ENCODE assay signal across 1 cellular context in the genomic region with DNA sequence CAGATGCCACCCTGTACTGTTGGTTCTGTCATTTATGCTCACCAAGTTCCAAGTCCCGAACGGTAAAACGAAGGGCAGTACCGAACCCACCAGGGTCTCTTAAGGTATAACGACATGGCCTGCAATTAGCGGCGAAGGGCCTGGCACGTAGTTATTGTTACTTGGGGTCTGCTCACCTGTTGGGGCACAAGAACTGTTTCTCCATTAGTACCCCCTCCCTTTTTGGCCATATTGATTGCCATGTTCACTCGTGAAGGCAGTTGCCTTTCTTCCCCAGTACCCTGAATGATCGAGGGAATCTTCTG.
TF ChIP-seq lines count a peak whose summit lies in the region.

No MANE protein-coding gene starts in this region.

TF ChIP-seq in liver, 16 proteins besides CTCF, POLR2A, EP300 and RAD21 (continued from another document):
- TF ChIP-seq, protein P1, sequence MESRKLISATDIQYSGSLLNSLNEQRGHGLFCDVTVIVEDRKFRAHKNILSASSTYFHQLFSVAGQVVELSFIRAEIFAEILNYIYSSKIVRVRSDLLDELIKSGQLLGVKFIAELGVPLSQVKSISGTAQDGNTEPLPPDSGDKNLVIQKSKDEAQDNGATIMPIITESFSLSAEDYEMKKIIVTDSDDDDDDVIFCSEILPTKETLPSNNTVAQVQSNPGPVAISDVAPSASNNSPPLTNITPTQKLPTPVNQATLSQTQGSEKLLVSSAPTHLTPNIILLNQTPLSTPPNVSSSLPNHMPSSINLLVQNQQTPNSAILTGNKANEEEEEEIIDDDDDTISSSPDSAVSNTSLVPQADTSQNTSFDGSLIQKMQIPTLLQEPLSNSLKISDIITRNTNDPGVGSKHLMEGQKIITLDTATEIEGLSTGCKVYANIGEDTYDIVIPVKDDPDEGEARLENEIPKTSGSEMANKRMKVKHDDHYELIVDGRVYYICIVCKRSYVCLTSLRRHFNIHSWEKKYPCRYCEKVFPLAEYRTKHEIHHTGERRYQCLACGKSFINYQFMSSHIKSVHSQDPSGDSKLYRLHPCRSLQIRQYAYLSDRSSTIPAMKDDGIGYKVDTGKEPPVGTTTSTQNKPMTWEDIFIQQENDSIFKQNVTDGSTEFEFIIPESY (IDR thresholded peaks at IDR 0.05), result no peak
- TF ChIP-seq FOXA2 (IDR thresholded peaks at IDR 0.05) (no peak), FOXA1 (IDR thresholded peaks at IDR 0.05) (no peak), JUND (IDR thresholded peaks at IDR 0.05) (no peak), SP1 (IDR thresholded peaks at IDR 0.05) (no peak)
